ENCODE assay signal across 25 cellular contexts in genomic region chr1:45047032-45047431, GRCh38.
"Had no signal": no experiment of that assay in that cellular context is flagged by ENCODE, and none has a peak within 500 bp of the region (broad histone marks: within the 10 kb centered on the region; RNA-seq: fewer than 3 reads in every experiment).

No MANE protein-coding gene starts in this region.

- H3K4me3 ChIP-seq: esophagus muscularis mucosa, left ventricle myocardium inferior, mucosa of descending colon, right lobe of liver, suprapubic skin, tibial nerve had no signal

- H3K9me3 ChIP-seq: esophagus muscularis mucosa, left ventricle myocardium inferior, mucosa of descending colon, right lobe of liver, suprapubic skin, tibial nerve had no signal

- H3K4me1 ChIP-seq: esophagus muscularis mucosa, left ventricle myocardium inferior, right lobe of liver, suprapubic skin, tibial nerve had no signal

- DNase-seq: activated CD4-positive, alpha-beta memory T cell treated with anti-CD3 and anti-CD28 coated beads, Interleukin-2, amount 10 ng/mL, durations not matched to agents 7 days and 5 days; activated CD4-positive, alpha-beta T cell treated with anti-CD3 and anti-CD28 coated beads, Interleukin-2, amount 10 ng/mL, durations not matched to agents 7 days and 5 days; activated CD8-positive, alpha-beta memory T cell treated with anti-CD3 and anti-CD28 coated beads, Interleukin-2, amount 50 U/mL, for 48 hours; activated T-cell treated with anti-CD3 and anti-CD28 coated beads, Interleukin-2, amount 50 U/mL, for 4 hours; anterior cingulate cortex; endodermal cell; foreskin melanocyte; left ventricle myocardium inferior; mucosa of descending colon; right lobe of liver; small intestine; stimulated activated CD4-positive, alpha-beta T cell treated with anti-CD3 and anti-CD28 coated beads, Interleukin-4, amount 100 ng/mL, for 24 hours; T1000; WERI-Rb-1 had no signal

- H3K9me3 Mint-ChIP-seq: activated CD4-positive, alpha-beta memory T cell treated with anti-CD3 and anti-CD28 coated beads, Interleukin-2, amount 10 ng/mL, durations not matched to agents 7 days and 5 days; activated CD4-positive, alpha-beta T cell treated with anti-CD3 and anti-CD28 coated beads, Interleukin-2, amount 10 ng/mL, durations not matched to agents 7 days and 5 days; activated T-cell treated with anti-CD3 and anti-CD28 coated beads, Interleukin-2, amount 50 U/mL, for 4 hours; activated T-helper 2 cell treated with anti-CD3 and anti-CD28 coated beads, Interferon-gamma antibody, Interleukin-2, Interleukin-4, amounts not matched to agents 10 μg/mL and 5 μg/mL and 100 μg/mL, durations not matched to agents 14 hours and 24 hours and 36 hours; central memory CD8-positive, alpha-beta T cell; dendritic cell treated with granulocyte-macrophage colony-stimulating factor and Interleukin-4, amounts not matched to agents 40 ng/mL and 50 ng/mL, for 4 days; endodermal cell; nephron; stimulated activated memory B cell treated with anti-CD40 and anti-IgM and Interleukin-4, amounts not matched to agents 10 μg/mL and 1 μg/mL and 100 μg/mL, for 72 hours; T-helper 1 cell treated with Interleukin-12 subunit alpha and Interleukin-12 subunit beta and Interleukin-4 antibody, amounts not matched to agents 30 μg/mL and 1 μg/mL, for 36 hours had no signal

- H3K27ac ChIP-seq: esophagus muscularis mucosa, left ventricle myocardium inferior, right lobe of liver, suprapubic skin, tibial nerve, WERI-Rb-1 had no signal

- H3K4me3 Mint-ChIP-seq: activated CD4-positive, alpha-beta memory T cell treated with anti-CD3 and anti-CD28 coated beads, Interleukin-2, amount 10 ng/mL, durations not matched to agents 7 days and 5 days; activated CD4-positive, alpha-beta T cell treated with anti-CD3 and anti-CD28 coated beads, Interleukin-2, amount 10 ng/mL, durations not matched to agents 7 days and 5 days; activated naive CD8-positive, alpha-beta T cell; activated T-cell treated with anti-CD3 and anti-CD28 coated beads, Interleukin-2, amount 50 U/mL, for 4 hours; central memory CD8-positive, alpha-beta T cell; dendritic cell treated with granulocyte-macrophage colony-stimulating factor and Interleukin-4, amounts not matched to agents 40 ng/mL and 50 ng/mL, for 4 days; endodermal cell; nephron; stimulated activated memory B cell treated with anti-CD40 and anti-IgM and Interleukin-4, amounts not matched to agents 10 μg/mL and 1 μg/mL and 100 μg/mL, for 72 hours; T-helper 1 cell treated with Interleukin-12 subunit alpha and Interleukin-12 subunit beta and Interleukin-4 antibody, amounts not matched to agents 30 μg/mL and 1 μg/mL, for 36 hours had no signal

- H3K27me3 ChIP-seq: esophagus muscularis mucosa, right lobe of liver, suprapubic skin, tibial nerve had no signal

- H3K27ac Mint-ChIP-seq: activated CD4-positive, alpha-beta memory T cell treated with anti-CD3 and anti-CD28 coated beads, Interleukin-2, amount 10 ng/mL, durations not matched to agents 7 days and 5 days; activated CD4-positive, alpha-beta T cell treated with anti-CD3 and anti-CD28 coated beads, Interleukin-2, amount 10 ng/mL, durations not matched to agents 7 days and 5 days; activated naive CD8-positive, alpha-beta T cell; activated T-helper 2 cell treated with anti-CD3 and anti-CD28 coated beads, Interferon-gamma antibody, Interleukin-2, Interleukin-4, amounts not matched to agents 10 μg/mL and 5 μg/mL and 100 μg/mL, durations not matched to agents 14 hours and 24 hours and 36 hours; dendritic cell treated with granulocyte-macrophage colony-stimulating factor and Interleukin-4, amounts not matched to agents 40 ng/mL and 50 ng/mL, for 4 days; endodermal cell; nephron; stimulated activated memory B cell treated with anti-CD40 and anti-IgM and Interleukin-4, amounts not matched to agents 10 μg/mL and 1 μg/mL and 100 μg/mL, for 72 hours; T-helper 1 cell treated with Interleukin-12 subunit alpha and Interleukin-12 subunit beta and Interleukin-4 antibody, amounts not matched to agents 30 μg/mL and 1 μg/mL, for 36 hours had no signal

- H3K36me3 ChIP-seq: right lobe of liver, suprapubic skin had no signal

- ATAC-seq: activated CD4-positive, CD25-positive, alpha-beta regulatory T cell treated with anti-CD3 and anti-CD28 coated beads, Interleukin-2, amount 50 U/mL, for 24 hours; activated T-cell treated with anti-CD3 and anti-CD28 coated beads, Interleukin-2, amount 50 U/mL, for 4 hours; mucosa of descending colon; right lobe of liver; stimulated activated memory B cell treated with anti-CD40 and anti-IgM and Interleukin-4, amounts not matched to agents 10 μg/mL and 1 μg/mL and 100 μg/mL, for 72 hours had no signal
